8 cellular contexts compared by ENCODE assay signal in the genomic region with DNA sequence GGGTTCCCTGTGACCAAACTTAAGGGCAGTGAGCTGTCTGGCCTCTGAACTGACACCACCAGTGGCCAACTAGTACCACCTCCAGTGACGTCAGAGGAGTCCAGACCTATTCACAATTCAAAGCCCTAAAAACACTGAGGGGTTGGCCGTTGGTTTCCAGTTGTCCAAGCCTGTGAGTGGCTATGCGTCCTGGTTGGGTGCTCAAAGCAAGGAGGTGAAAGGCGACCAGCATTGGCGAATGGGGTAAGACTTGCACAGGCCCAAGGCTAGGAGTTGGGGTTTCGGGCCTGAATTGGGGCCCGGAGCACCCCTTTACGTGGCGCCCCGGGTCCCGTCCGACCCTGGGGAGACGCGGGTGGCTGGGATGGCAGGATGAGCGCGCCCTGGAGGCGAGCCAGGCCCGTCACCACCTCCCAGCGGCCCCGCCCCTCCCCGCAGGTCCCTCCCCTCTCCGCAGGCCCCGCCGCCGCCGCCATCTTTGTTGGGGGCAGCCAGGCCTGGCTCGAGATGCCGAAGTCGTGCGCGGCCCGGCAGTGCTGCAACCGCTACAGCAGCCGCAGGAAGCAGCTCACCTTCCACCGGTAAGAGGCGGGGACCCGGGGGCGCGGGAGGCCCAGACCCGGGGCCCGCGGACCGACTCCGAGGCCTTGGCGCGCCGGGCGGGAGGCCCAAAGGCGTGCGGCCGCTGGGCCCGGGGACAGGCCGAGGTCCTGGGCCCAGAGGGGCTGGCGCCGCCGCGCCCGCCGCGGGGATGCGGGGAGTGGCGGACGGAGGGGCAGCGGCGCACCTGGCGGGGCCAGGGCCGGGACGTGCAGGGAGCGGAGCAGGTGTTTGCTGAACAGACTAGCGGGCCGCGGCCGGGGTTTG. TPM values are rescaled to one million over a fixed set of nuclear protein-coding genes. Genes with fewer than 3 reads are reported as not detected.
A peak's percentile ranks its signal among the peaks of the same experiment; 100 is the strongest.
DNase-seq lines count a peak whose midpoint lies in the region; ATAC-seq and TF ChIP-seq lines count a peak whose summit lies in the region.

A gene with protein sequence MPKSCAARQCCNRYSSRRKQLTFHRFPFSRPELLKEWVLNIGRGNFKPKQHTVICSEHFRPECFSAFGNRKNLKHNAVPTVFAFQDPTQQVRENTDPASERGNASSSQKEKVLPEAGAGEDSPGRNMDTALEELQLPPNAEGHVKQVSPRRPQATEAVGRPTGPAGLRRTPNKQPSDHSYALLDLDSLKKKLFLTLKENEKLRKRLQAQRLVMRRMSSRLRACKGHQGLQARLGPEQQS (plus strand): TSS at position 157 of the 867 bp plus-strand sequence. CDS start 351 bp downstream, at position 508.

- H3K27ac ChIP-seq in HEK293 (ENCODE audit: extremely low read depth, low read depth, low read length) = peak within 1 kb of the TSS; percentile 93
- peak within 1 kb of the TSS; percentile 90 for H3K27ac ChIP-seq in left ventricle myocardium inferior (replicated peaks)
- peak within 1 kb of the TSS; percentile 84 for H3K27ac ChIP-seq in psoas muscle
- H3K27ac ChIP-seq in urinary bladder (ENCODE audit: low read depth) = peak within 1 kb of the TSS; percentile 87

- no peaks in the 10 kb centered on the region for H3K4me1 ChIP-seq in HEK293 (ENCODE audit: control insufficient read depth, insufficient read depth, low read length)
- H3K4me1 ChIP-seq in left ventricle myocardium inferior = peaks cover 37% of the 10 kb centered on the region
- H3K4me1 ChIP-seq in psoas muscle = peaks cover 12% of the 10 kb centered on the region
- peaks cover 3% of the 10 kb centered on the region for H3K4me1 ChIP-seq in urinary bladder (ENCODE audit: insufficient read depth)

- no peaks in the 10 kb centered on the region for H3K27me3 Mint-ChIP-seq in T-helper 1 cell treated with Interleukin-12 subunit alpha and Interleukin-12 subunit beta and Interleukin-4 antibody, amounts not matched to agents 30 μg/mL and 1 μg/mL, for 36 hours (ENCODE audit: low read depth)

- peak within 1 kb of the TSS; percentile 95 for H3K4me3 Mint-ChIP-seq in T-helper 1 cell treated with Interleukin-12 subunit alpha and Interleukin-12 subunit beta and Interleukin-4 antibody, amounts not matched to agents 30 μg/mL and 1 μg/mL, for 36 hours

- H3K4me3 ChIP-seq in HEK293 (ENCODE audit: low read depth, low read length) = peak within 1 kb of the TSS; percentile 80
- peak within 1 kb of the TSS; percentile 83 for H3K4me3 ChIP-seq in NB4 (ENCODE audit: low read depth, low read length)
- peak within 1 kb of the TSS; percentile 88 for H3K4me3 ChIP-seq in left ventricle myocardium inferior
- H3K4me3 ChIP-seq in psoas muscle = peak within 1 kb of the TSS; percentile 89
- H3K4me3 ChIP-seq in urinary bladder (ENCODE audit: low read depth, low read length) = peak within 1 kb of the TSS; percentile 93

- WGBS in psoas muscle, 3 donors = 1% methylated on average over 43 to 73 of the region's 73 CpGs
- WGBS in urinary bladder = 1% methylated on average over 73 of the region's 73 CpGs

- H3K36me3 ChIP-seq in HEK293 (ENCODE audit: control insufficient read depth in 2 of 2, insufficient read depth in 1 of 2, low read length in 2 of 2) (peaks cover 22 to 80% of the 10 kb centered on the region in 2 experiments; a peak in 2 of 3 replicates), left ventricle myocardium inferior (peaks cover 62% of the 10 kb centered on the region), psoas muscle (ENCODE audit: insufficient read depth in 1 of 2, low read depth in 1 of 2) (peaks cover 0 to 72% of the 10 kb centered on the region in 2 donors), urinary bladder (ENCODE audit: insufficient read depth) (peaks cover 4% of the 10 kb centered on the region)

- ATAC-seq in psoas muscle = peak; percentile 92 to 95 (median 92)

- H3K9me3 ChIP-seq in HEK293 (ENCODE audit: control insufficient read depth, insufficient read depth, low read depth, low read length) (no peaks in the 10 kb centered on the region), left ventricle myocardium inferior (replicated peaks) (no peaks in the 10 kb centered on the region), psoas muscle (no peaks in the 10 kb centered on the region)

- intact Hi-C loops in left ventricle myocardium inferior (cut with micrococcal nuclease) = no loop called here
- intact Hi-C loops in psoas muscle (cut with DNase I) = loop anchor here in 1 of 2 donors (5.0 kb wide), 1 partner anchor 38 kb away; no protein-coding TSS in a partner anchor

- TF ChIP-seq POLR2A in NB4 (IDR thresholded peaks at IDR 0.05; ENCODE audit: extremely low read depth, insufficient read length) = peak; percentile 25

- H3K36me3 Mint-ChIP-seq in T-helper 1 cell treated with Interleukin-12 subunit alpha and Interleukin-12 subunit beta and Interleukin-4 antibody, amounts not matched to agents 30 μg/mL and 1 μg/mL, for 36 hours (ENCODE audit: low read depth) = peaks cover 31% of the 10 kb centered on the region

- POLR2A ChIA-PET in GM10248 (lab: Yijun Ruan, JAX) = no interaction called here
- POLR2A ChIA-PET in HEK293 (lab: Yijun Ruan, JAX) = interaction anchor here (0.8 to 1.7 kb wide), 5 partner anchors 9 to 23 kb away, joined by 3 to 11 read pairs (median 5); a partner anchor contains a TSS

- H3K27ac Mint-ChIP-seq in T-helper 1 cell treated with Interleukin-12 subunit alpha and Interleukin-12 subunit beta and Interleukin-4 antibody, amounts not matched to agents 30 μg/mL and 1 μg/mL, for 36 hours = peak within 1 kb of the TSS; percentile 89

- CTCF ChIA-PET in GM10248 (lab: Yijun Ruan, JAX) (interaction anchor here (1.0 to 2.7 kb wide), 5 partner anchors 9 to 129 kb away, joined by 3 to 10 read pairs (median 4); no protein-coding TSS in a partner anchor), HEK293 (lab: Yijun Ruan, JAX) (interaction anchor here (1.1 kb wide), 1 partner anchor 139 kb away, joined by 3 read pairs; no protein-coding TSS in a partner anchor)

- DNase-seq in GM10248 (ENCODE audit: extremely low spot score) (peak; percentile 94), NB4 (ENCODE audit: low read depth) (peak; percentile 86), amniotic epithelial cell (ENCODE audit: low read depth) (peak; percentile 89), left ventricle myocardium inferior (peak; percentile 90), psoas muscle (peak; percentile 90 to 94)

- peaks cover 21% of the 10 kb centered on the region for H3K4me1 Mint-ChIP-seq in T-helper 1 cell treated with Interleukin-12 subunit alpha and Interleukin-12 subunit beta and Interleukin-4 antibody, amounts not matched to agents 30 μg/mL and 1 μg/mL, for 36 hours (ENCODE audit: low read depth)

- no peaks in the 10 kb centered on the region for H3K9me3 Mint-ChIP-seq in T-helper 1 cell treated with Interleukin-12 subunit alpha and Interleukin-12 subunit beta and Interleukin-4 antibody, amounts not matched to agents 30 μg/mL and 1 μg/mL, for 36 hours

- peak; percentile 29 for TF ChIP-seq CTCF in GM10248 (IDR thresholded peaks at IDR 0.05; ENCODE audit: control extremely low read depth, extremely low read depth, low read depth, missing control alignments)
- peak; percentile 75 for TF ChIP-seq CTCF in HEK293 (tag by site-specific recombination; IDR thresholded peaks at IDR 0.05)
- no peak for TF ChIP-seq CTCF in NB4 (IDR thresholded peaks at IDR 0.05; ENCODE audit: low read depth, low read length)
- TF ChIP-seq CTCF in left ventricle myocardium inferior (IDR thresholded peaks at IDR 0.05; ENCODE audit: borderline replicate concordance) = no peak
- TF ChIP-seq CTCF in psoas muscle (IDR thresholded peaks at IDR 0.05) = no peak

- H3K27me3 ChIP-seq in left ventricle myocardium inferior (ENCODE audit: low read depth) = no peaks in the 10 kb centered on the region
- no peaks in the 10 kb centered on the region for H3K27me3 ChIP-seq in psoas muscle (ENCODE audit: insufficient read depth in 3 of 3, low read length in 2 of 3)

TF ChIP-seq in HEK293, 187 proteins besides CTCF, POLR2A, EP300 and RAD21 (continues in another document):
- TF ChIP-seq ZNF791 (tag by site-specific recombination; IDR thresholded peaks at IDR 0.05) (no peak), ZNF48 (tag by site-specific recombination; IDR thresholded peaks at IDR 0.05) (no peak), IKZF3 (tag by site-specific recombination; IDR thresholded peaks at IDR 0.05) (peak; percentile 41; the same call in 1 of the 2 replicates), SP3 (tag by site-specific recombination; IDR thresholded peaks at IDR 0.05) (peak; percentile 94), ZNF311 (tag by site-specific recombination; IDR thresholded peaks at IDR 0.05; ENCODE audit: borderline replicate concordance) (no peak), ZBTB21 (tag by site-specific recombination; IDR thresholded peaks at IDR 0.05) (peak; percentile 76), KLF8 (tag by site-specific recombination; IDR thresholded peaks at IDR 0.05) (peak; percentile 88), GLIS1 (tag by site-specific recombination; IDR thresholded peaks at IDR 0.05) (peak; percentile 67), ZNF510 (tag by site-specific recombination; IDR thresholded peaks at IDR 0.05; ENCODE audit: insufficient replicate concordance) (no peak), ZNF514 (tag by site-specific recombination; IDR thresholded peaks at IDR 0.05) (no peak), ZNF843 (tag by site-specific recombination; IDR thresholded peaks at IDR 0.05) (peak; percentile 66), SALL2 (tag by site-specific recombination; IDR thresholded peaks at IDR 0.05; ENCODE audit: borderline replicate concordance) (no peak), ZNF366 (tag by site-specific recombination; conservative IDR thresholded peaks at IDR 0.05) (peak; percentile 97)
- TF ChIP-seq, protein P1, sequence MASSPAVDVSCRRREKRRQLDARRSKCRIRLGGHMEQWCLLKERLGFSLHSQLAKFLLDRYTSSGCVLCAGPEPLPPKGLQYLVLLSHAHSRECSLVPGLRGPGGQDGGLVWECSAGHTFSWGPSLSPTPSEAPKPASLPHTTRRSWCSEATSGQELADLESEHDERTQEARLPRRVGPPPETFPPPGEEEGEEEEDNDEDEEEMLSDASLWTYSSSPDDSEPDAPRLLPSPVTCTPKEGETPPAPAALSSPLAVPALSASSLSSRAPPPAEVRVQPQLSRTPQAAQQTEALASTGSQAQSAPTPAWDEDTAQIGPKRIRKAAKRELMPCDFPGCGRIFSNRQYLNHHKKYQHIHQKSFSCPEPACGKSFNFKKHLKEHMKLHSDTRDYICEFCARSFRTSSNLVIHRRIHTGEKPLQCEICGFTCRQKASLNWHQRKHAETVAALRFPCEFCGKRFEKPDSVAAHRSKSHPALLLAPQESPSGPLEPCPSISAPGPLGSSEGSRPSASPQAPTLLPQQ (tag by site-specific recombination; IDR thresholded peaks at IDR 0.05) = peak; percentile 53; the same call in 1 of the 2 replicates

RNA-seq across cellular contexts. Expression of the gene that starts here (rescaled TPM):
- total RNA-seq in left ventricle myocardium inferior = 14.9 TPM
- total RNA-seq in psoas muscle = 10 to 100 TPM in 2 of 4 donors, 1 to 10 TPM in 2; 8.9 to 18.8 (median 13.4) TPM
- polyA plus RNA-seq in psoas muscle = 10 to 100 TPM; 19.6 to 40.1 (median 22.8) TPM
- 20.3 TPM for total RNA-seq in urinary bladder
- 29.6 TPM for polyA plus RNA-seq in urinary bladder

Comparison
In these comparisons a context has a peak if more than half of its experiments do, and no peak if none do; other contexts are left out.
1. Peak in every context shown above with its lines: DNase-seq, ATAC-seq, H3K4me3 ChIP-seq and H3K27ac ChIP-seq.
2. CTCF ChIP-seq: peak in GM10248 (single experiment) and HEK293 (single experiment); none in NB4 (single experiment), left ventricle myocardium inferior (single experiment) and psoas muscle (single experiment).